ENCODE assay signal across 8 cellular contexts in genomic region chr4:88158360-88159136, GRCh38. TPM values are rescaled to one million over a fixed set of nuclear protein-coding genes. Genes with fewer than 3 reads are reported as not detected.
DNase-seq lines count a peak whose midpoint lies in the region; ATAC-seq and TF ChIP-seq lines count a peak whose summit lies in the region.

Gene ABCG2 (minus strand): TSS chr4:88158639. CDS start chr4:88139995, 18,644 bp downstream.

- peak within 1 kb of the TSS; percentile 47 to 72 for H3K9ac ChIP-seq in duodenal mucosa (ENCODE audit: low read depth in 1 of 2, low read length in 2 of 2)

- ATAC-seq in GM19328 (IDR thresholded peaks at IDR 0.05; ENCODE audit: unreplicated experiment): peak; percentile 68
- peak; percentile 58 to 65 for ATAC-seq in activated CD4-positive, CD25-positive, alpha-beta regulatory T cell treated with anti-CD3 and anti-CD28 coated beads, Interleukin-2, amount 50 U/mL, for 24 hours
- peak; percentile 85 for ATAC-seq in lung (ENCODE audit: insufficient read depth, low FRiP score)

- DNase-seq in BJ (ENCODE audit: low read depth): no peak
- peak in 1 of 2 experiments; percentile 9 for DNase-seq in HL-60 (ENCODE audit: low read depth in 1 of 2, low spot score in 1 of 2)
- no peak for DNase-seq in lung (ENCODE audit: low spot score)
- peak; percentile 16 to 26 (median 17) for DNase-seq in stimulated activated CD4-positive, alpha-beta T cell treated with anti-CD3 and anti-CD28 coated beads, TNF-alpha, amount 100 ng/mL, for 48 hours (ENCODE audit: low read depth in 3 of 3)
- no peak for DNase-seq in cortex of kidney (lab: John Stamatoyannopoulos, UW)

- POLR2A ChIA-PET in BJ (lab: Charles Lee): interaction anchor here (0.5 kb wide), 1 partner anchor 14 kb away, joined by 17 read pairs; no protein-coding TSS in a partner anchor

- CTCF ChIA-PET in BJ (lab: Yijun Ruan, JAX): interaction anchor here (1.0 to 1.5 kb wide), 2 partner anchors 10 to 52 kb away, joined by 3 read pairs; no protein-coding TSS in a partner anchor

- no peak within 1 kb of the TSS for H3K27ac ChIP-seq in HL-60 (replicated peaks)
- peak within 1 kb of the TSS; percentile 56 for H3K27ac ChIP-seq in duodenal mucosa (ENCODE audit: low read depth, low read length)
- peak within 1 kb of the TSS in 1 of 2 donors; percentile 41 for H3K27ac ChIP-seq in lung (ENCODE audit: low read depth in 1 of 2, low read length in 1 of 2)

- H3K27me3 ChIP-seq in BJ (ENCODE audit: control insufficient read depth, insufficient read depth, low read length) (no peaks in the 10 kb centered on the region), HL-60 (ENCODE audit: insufficient read depth, poor library complexity, severe bottlenecking) (peaks cover 18% of the 10 kb centered on the region), duodenal mucosa (ENCODE audit: control insufficient read depth in 1 of 2, insufficient read depth in 2 of 2, low read length in 2 of 2) (no peaks in the 10 kb centered on the region), lung (ENCODE audit: control insufficient read depth, insufficient read depth) (no peaks in the 10 kb centered on the region)

- H3K36me3 ChIP-seq in BJ (ENCODE audit: control insufficient read depth, insufficient read depth, low read length): no peaks in the 10 kb centered on the region
- no peaks in the 10 kb centered on the region for H3K36me3 ChIP-seq in duodenal mucosa (ENCODE audit: control insufficient read depth in 1 of 2, insufficient read depth in 2 of 2, low read length in 2 of 2)
- H3K36me3 ChIP-seq in lung (ENCODE audit: control insufficient read depth in 2 of 2, insufficient read depth in 2 of 2, low read length in 2 of 2): no peaks in the 10 kb centered on the region

- WGBS in lung, 2 donors: 1% methylated on average over 57 to 71 of the region's 71 CpGs

- H3K4me1 ChIP-seq in duodenal mucosa (ENCODE audit: control insufficient read depth in 1 of 2, insufficient read depth in 2 of 2, low read length in 2 of 2): peaks cover 10 to 12% of the 10 kb centered on the region in 2 donors
- no peaks in the 10 kb centered on the region for H3K4me1 ChIP-seq in lung (ENCODE audit: control insufficient read depth in 2 of 2, insufficient read depth in 2 of 2, low read length in 2 of 2)

- H3K4me3 ChIP-seq in BJ (ENCODE audit: low read depth, low read length): peak within 1 kb of the TSS; percentile 61
- H3K4me3 ChIP-seq in HL-60 (replicated peaks; ENCODE audit: insufficient read depth, low read length): peak within 1 kb of the TSS; percentile 48
- peak within 1 kb of the TSS; percentile 71 to 84 for H3K4me3 ChIP-seq in duodenal mucosa (ENCODE audit: low read depth in 1 of 2, low read length in 2 of 2)
- H3K4me3 ChIP-seq in lung: peak within 1 kb of the TSS; percentile 21

- H3K9me3 ChIP-seq in duodenal mucosa (ENCODE audit: control insufficient read depth in 1 of 2, low read length in 2 of 2) (no peaks in the 10 kb centered on the region), lung (ENCODE audit: control insufficient read depth in 2 of 2, insufficient read depth in 1 of 2, low read length in 1 of 2) (no peaks in the 10 kb centered on the region)

- TF ChIP-seq CTCF in BJ (IDR thresholded peaks at IDR 0.05; ENCODE audit: insufficient read depth, low read depth, low read length): no peak
- TF ChIP-seq CTCF in HL-60 (IDR thresholded peaks at IDR 0.05; ENCODE audit: insufficient read depth, low read length): no peak
- no peak for TF ChIP-seq CTCF in lung (IDR thresholded peaks at IDR 0.05; ENCODE audit: control extremely low read depth, extremely low read depth)

RNA-seq across cellular contexts. Expression of gene ABCG2, which starts in this region (rescaled TPM):
- polyA plus RNA-seq in BJ (2011; rRNA removed) (0.45 and 0.65 TPM in 2 replicates), lung (1 to 10 TPM; 1.0 to 1.2 TPM)
- polyA minus RNA-seq in BJ (2011; rRNA and poly(A)+ RNA removed): 0.47 and 0.67 TPM in 2 replicates
- total RNA-seq in lung: 10 to 100 TPM in 1 of 2 donors, 1 to 10 TPM in 1; 5.4 to 15.7 TPM

Comparison
In these comparisons a context has a peak if more than half of its experiments do, and no peak if none do; other contexts are left out.
1. DNase-seq: peak in stimulated activated CD4-positive, alpha-beta T cell treated with anti-CD3 and anti-CD28 coated beads, TNF-alpha, amount 100 ng/mL, for 48 hours (3 of 3); none in BJ (single experiment), lung (single experiment) and cortex of kidney (single experiment).
2. H3K4me3 ChIP-seq: peak in every context shown above with its lines; median percentile 78 in duodenal mucosa; 61 in BJ; 48 in HL-60; 21 in lung.
3. Peak in every context shown above with its lines, with median percentiles within 50 percentile points of each other: ATAC-seq.